ENCODE assay signal across 20 cellular contexts in genomic region chr3:132537297-132537696, GRCh38. TPM values are rescaled to one million over a fixed set of nuclear protein-coding genes. Genes with fewer than 3 reads are reported as not detected.
DNase-seq lines count a peak whose midpoint lies in the region; ATAC-seq and TF ChIP-seq lines count a peak whose summit lies in the region.
"Had no signal": no experiment of that assay in that cellular context is flagged by ENCODE, and none has a peak within 500 bp of the region (broad histone marks: within the 10 kb centered on the region; RNA-seq: fewer than 3 reads in every experiment).

No MANE protein-coding gene starts in this region.

- H3K4me3 Mint-ChIP-seq in brain (no peak overlapping the region), nephron progenitor cell (no peak overlapping the region)

- H3K27ac ChIP-seq in GM23248 (no peak overlapping the region), Peyer's patch (no peak overlapping the region)
- H3K27ac ChIP-seq: lower lobe of right lung, spleen had no signal

- H3K9me3 ChIP-seq in GM23248 (ENCODE audit: low read depth) (no peaks in the 10 kb centered on the region), Loucy (ENCODE audit: insufficient read depth, low read depth, low read length) (no peaks in the 10 kb centered on the region), Peyer's patch (no peaks in the 10 kb centered on the region)
- H3K9me3 ChIP-seq: body of pancreas, lower lobe of right lung, spleen had no signal

- H3K4me3 ChIP-seq in GM23248, result no peak overlapping the region
- H3K4me3 ChIP-seq in Loucy (ENCODE audit: low read length, poor library complexity, severe bottlenecking), result no peak overlapping the region
- H3K4me3 ChIP-seq in Peyer's patch, result no peak overlapping the region
- H3K4me3 ChIP-seq: body of pancreas, coronary artery, lower lobe of right lung, spleen had no signal

- H3K4me1 ChIP-seq in GM23248 (ENCODE audit: insufficient read depth), result peaks cover 16% of the 10 kb centered on the region
- H3K4me1 ChIP-seq in Loucy (ENCODE audit: insufficient read depth, low read length, poor library complexity, severe bottlenecking), result peaks cover under 1% of the 10 kb centered on the region
- peaks cover 0 to 4% (median 0%) of the 10 kb centered on the region in 4 donors for H3K4me1 ChIP-seq in Peyer's patch
- H3K4me1 ChIP-seq: lower lobe of right lung, spleen had no signal

- H3K9me2 ChIP-seq in GM23248 (ENCODE audit: insufficient read depth), result no peaks in the 10 kb centered on the region
- H3K9me2 ChIP-seq in Loucy (replicated peaks; ENCODE audit: low read depth, low read length), result no peaks in the 10 kb centered on the region

- H3K79me2 ChIP-seq in GM23248 (ENCODE audit: insufficient read depth) (peaks cover 19% of the 10 kb centered on the region), Loucy (ENCODE audit: insufficient read depth, low read length) (no peaks in the 10 kb centered on the region)

- no peak overlapping the region for H3K9ac ChIP-seq in GM23248
- no peak overlapping the region for H3K9ac ChIP-seq in Loucy (ENCODE audit: low read depth, low read length, poor library complexity, severe bottlenecking)

- H3K27ac Mint-ChIP-seq in brain (peak overlapping the region; percentile 18 to 73 (median 62)), nephron progenitor cell (no peak overlapping the region)

- H3K4me1 Mint-ChIP-seq in brain (no peaks in the 10 kb centered on the region), nephron progenitor cell (no peaks in the 10 kb centered on the region)

- H3K36me3 ChIP-seq in GM23248 (ENCODE audit: low read depth) (peaks cover 23% of the 10 kb centered on the region; the same call in 1 of the 2 replicates), Loucy (ENCODE audit: insufficient read depth, low read length) (peaks cover 36% of the 10 kb centered on the region; the same call in 1 of the 2 replicates), Peyer's patch (peaks cover 0 to 43% (median 0%) of the 10 kb centered on the region in 3 donors)

- no peak for ATAC-seq in HG03095 (IDR thresholded peaks at IDR 0.05; ENCODE audit: unreplicated experiment)
- ATAC-seq in activated CD4-positive, CD25-positive, alpha-beta regulatory T cell treated with anti-CD3 and anti-CD28 coated beads, Interleukin-2, amount 50 U/mL, for 24 hours, result no peak
- ATAC-seq: lower lobe of right lung had no signal

- peak; percentile 38 for TF ChIP-seq CTCF in Loucy (conservative IDR thresholded peaks at IDR 0.05; ENCODE audit: low read length)
- TF ChIP-seq CTCF in brain (conservative IDR thresholded peaks at IDR 0.05), result peak in 1 of 2 experiments; percentile 23
- peak; percentile 15 for TF ChIP-seq CTCF in nephron progenitor cell (IDR thresholded peaks at IDR 0.05)
- no peak for TF ChIP-seq CTCF in Peyer's patch (IDR thresholded peaks at IDR 0.05)

- H3F3A ChIP-seq in GM23248 (ENCODE audit: insufficient read depth) (peaks cover 22% of the 10 kb centered on the region), Loucy (ENCODE audit: low read depth) (no peaks in the 10 kb centered on the region)

- H4K20me1 ChIP-seq in GM23248 (ENCODE audit: insufficient read depth), result no peaks in the 10 kb centered on the region
- no peaks in the 10 kb centered on the region for H4K20me1 ChIP-seq in Loucy (ENCODE audit: insufficient read depth, low read length, poor library complexity, severe bottlenecking)

- H2AFZ ChIP-seq in GM23248, result no peak overlapping the region
- H2AFZ ChIP-seq in Loucy (ENCODE audit: low read length), result no peak overlapping the region

- 67 to 78% methylated on average over 1 of the region's 1 CpG for WGBS in GM23248 (ENCODE audit: low coverage in 1 of 2, low lambda C conversion rate in 2 of 2, missing lambda C conversion rate in 2 of 2), 2 experiments

- no peak overlapping the region for H3K4me2 ChIP-seq in GM23248 (ENCODE audit: unreplicated experiment)
- no peak overlapping the region for H3K4me2 ChIP-seq in Loucy (ENCODE audit: low read depth, low read length, poor library complexity, severe bottlenecking)

- in situ Hi-C loops in GM23248 (cut with MboI), result no loop called here

- no peaks in the 10 kb centered on the region for H3K27me3 Mint-ChIP-seq in brain
- H3K27me3 Mint-ChIP-seq in nephron progenitor cell (ENCODE audit: low read depth, poor library complexity), result no peaks in the 10 kb centered on the region

- H3K36me3 Mint-ChIP-seq in brain, result peaks cover 63% of the 10 kb centered on the region
- H3K36me3 Mint-ChIP-seq in nephron progenitor cell (ENCODE audit: low read depth), result peaks cover 37% of the 10 kb centered on the region

- no peak for TF ChIP-seq POLR2A in Peyer's patch (IDR thresholded peaks at IDR 0.05)

- H3K27me3 ChIP-seq in GM23248 (replicated peaks; ENCODE audit: insufficient read depth), result no peaks in the 10 kb centered on the region
- H3K27me3 ChIP-seq in Loucy (ENCODE audit: insufficient read depth, low read length, poor library complexity, severe bottlenecking), result no peaks in the 10 kb centered on the region
- no peaks in the 10 kb centered on the region for H3K27me3 ChIP-seq in Peyer's patch
- H3K27me3 ChIP-seq: body of pancreas, spleen had no signal

- H3K9me3 Mint-ChIP-seq in brain (no peaks in the 10 kb centered on the region), nephron progenitor cell (no peaks in the 10 kb centered on the region)
- H3K9me3 Mint-ChIP-seq: activated naive CD4-positive, alpha-beta T cell treated with anti-CD3 and anti-CD28 coated beads, Interleukin-2, amount 50 U/mL, for 72 hours had no signal

- DNase-seq in GM23248 (peak; percentile 27), nephron progenitor cell (no peak), Peyer's patch (no peak), pons (ENCODE audit: low spot score) (no peak)
- DNase-seq: activated CD4-positive, alpha-beta T cell treated with anti-CD3 and anti-CD28 coated beads, Interleukin-2, amount 50 U/mL, for 48 hours; activated T-cell treated with anti-CD3 and anti-CD28 coated beads, Interleukin-2, amount 50 U/mL, for 1 hour; foreskin melanocyte; hypothalamus; islet precursor cell; lower lobe of right lung; NCI-H1694; spleen had no signal

RNA-seq across cellular contexts. Expression of gene ACKR4, which starts 59.8 kb away (rescaled TPM):
- 25.0 and 25.2 TPM in 2 replicates for total RNA-seq in GM23248 (2014; rRNA removed; shearing (Covaris generic))
- polyA plus RNA-seq in GM23248 (2016; fragmentation: Nextera tagmentation; extraction: Ambion mirVana) (13.4 and 14.8 TPM in 2 replicates), brain (ENCODE audit: insufficient read depth, low read depth, low replicate concordance) (not detected)
- total RNA-seq in Peyer's patch, result 10 to 100 TPM in 1 of 4 donors, 1 to 10 TPM in 2, not detected in 1; 5.5 to 12.6 (median 7.2) TPM
- total RNA-seq: T-helper 1 cell treated with Interleukin-12 subunit alpha and Interleukin-12 subunit beta and Interleukin-4 antibody, amounts not matched to agents 30 ng/mL and 1 ng/mL, for 36 hours had no signal

Comparison
In these comparisons a context has a peak if more than half of its experiments do, and no peak if none do; other contexts are left out.
1. CTCF ChIP-seq: peak in Loucy (single experiment) and nephron progenitor cell (single experiment); none in Peyer's patch (0 of 6).